In genomic region chr1:218164930-218165686, GRCh38 we compare ENCODE assay signal across 8 cellular contexts.
A peak's percentile ranks its signal among the peaks of the same experiment; 100 is the strongest.
DNase-seq lines count a peak whose midpoint lies in the region; ATAC-seq and TF ChIP-seq lines count a peak whose summit lies in the region.

No MANE protein-coding gene starts in this region.

- no peaks in the 10 kb centered on the region for H3K9me3 Mint-ChIP-seq in activated T-cell treated with anti-CD3 and anti-CD28 coated beads, Interleukin-2, amount 50 U/mL, for 24 hours

- H3K36me3 ChIP-seq in heart right ventricle, result no peaks in the 10 kb centered on the region

- H3K27me3 Mint-ChIP-seq in activated T-cell treated with anti-CD3 and anti-CD28 coated beads, Interleukin-2, amount 50 U/mL, for 24 hours, result peaks cover 70% of the 10 kb centered on the region

- intact Hi-C loops in heart right ventricle (cut with DNase I), result no loop called here
- intact Hi-C loops in sciatic nerve (cut with DNase I), result no loop called here

- peaks cover 0 to 25% (median 14%) of the 10 kb centered on the region in 9 donors for H3K4me1 ChIP-seq in heart right ventricle

- H3K4me3 Mint-ChIP-seq in activated T-cell treated with anti-CD3 and anti-CD28 coated beads, Interleukin-2, amount 50 U/mL, for 24 hours, result peak overlapping the region; percentile 64

- peaks cover 0 to 100% (median 84%) of the 10 kb centered on the region in 7 donors for H3K27me3 ChIP-seq in heart right ventricle

- DNase-seq in AG20443 (ENCODE audit: low spot score) (peak; percentile 33), HPDE6-E6E7 (ENCODE audit: extremely low spot score) (peak; percentile 22), heart right ventricle (peak; percentile 29 to 37), sciatic nerve (ENCODE audit: low spot score) (peak; percentile 57), medulla oblongata (ENCODE audit: extremely low spot score) (no peak), NCI-H1092 (lab: John Stamatoyannopoulos, UW) (no peak)
- DNase-seq in activated T-cell treated with anti-CD3 and anti-CD28 coated beads, Interleukin-2, amount 50 U/mL, for 24 hours, result peak; percentile 38

- 0 to 1% methylated on average over 77 to 79 of the region's 79 CpGs for WGBS in heart right ventricle, 2 donors

- H3K4me3 ChIP-seq in heart right ventricle, result peak overlapping the region; percentile 37 to 64 (median 57)

- no peak overlapping the region for H3K27ac Mint-ChIP-seq in activated T-cell treated with anti-CD3 and anti-CD28 coated beads, Interleukin-2, amount 50 U/mL, for 24 hours

- H3K27ac ChIP-seq in heart right ventricle, result peak overlapping the region; percentile 65 to 92 (median 86)

- peak; percentile 43 for ATAC-seq in GM19324 (IDR thresholded peaks at IDR 0.05; ENCODE audit: low FRiP score, unreplicated experiment)
- ATAC-seq in heart right ventricle, result peak; percentile 68 to 91 (median 74)
- peak; percentile 41 for ATAC-seq in sciatic nerve

- H3K36me3 Mint-ChIP-seq in activated T-cell treated with anti-CD3 and anti-CD28 coated beads, Interleukin-2, amount 50 U/mL, for 24 hours (ENCODE audit: low read depth), result no peaks in the 10 kb centered on the region

- peaks cover 17% of the 10 kb centered on the region for H3K4me1 Mint-ChIP-seq in activated T-cell treated with anti-CD3 and anti-CD28 coated beads, Interleukin-2, amount 50 U/mL, for 24 hours (ENCODE audit: low read depth)

- no peaks in the 10 kb centered on the region for H3K9me3 ChIP-seq in heart right ventricle

- peak in 1 of 9 donors; percentile 1 for TF ChIP-seq CTCF in heart right ventricle (IDR thresholded peaks at IDR 0.05)

Comparison
In these comparisons a context has a peak if more than half of its experiments do, and no peak if none do; other contexts are left out.
1. DNase-seq: peak in AG20443 (single experiment), HPDE6-E6E7 (single experiment), activated T-cell treated with anti-CD3 and anti-CD28 coated beads, Interleukin-2, amount 50 U/mL, for 24 hours (single experiment), heart right ventricle (2 of 2) and sciatic nerve (single experiment); none in medulla oblongata (single experiment) and NCI-H1092 (single experiment).
2. Peak in every context shown above with its lines, with median percentiles within 50 percentile points of each other: ATAC-seq.